ENCODE assay signal across 8 cellular contexts in the genomic region with DNA sequence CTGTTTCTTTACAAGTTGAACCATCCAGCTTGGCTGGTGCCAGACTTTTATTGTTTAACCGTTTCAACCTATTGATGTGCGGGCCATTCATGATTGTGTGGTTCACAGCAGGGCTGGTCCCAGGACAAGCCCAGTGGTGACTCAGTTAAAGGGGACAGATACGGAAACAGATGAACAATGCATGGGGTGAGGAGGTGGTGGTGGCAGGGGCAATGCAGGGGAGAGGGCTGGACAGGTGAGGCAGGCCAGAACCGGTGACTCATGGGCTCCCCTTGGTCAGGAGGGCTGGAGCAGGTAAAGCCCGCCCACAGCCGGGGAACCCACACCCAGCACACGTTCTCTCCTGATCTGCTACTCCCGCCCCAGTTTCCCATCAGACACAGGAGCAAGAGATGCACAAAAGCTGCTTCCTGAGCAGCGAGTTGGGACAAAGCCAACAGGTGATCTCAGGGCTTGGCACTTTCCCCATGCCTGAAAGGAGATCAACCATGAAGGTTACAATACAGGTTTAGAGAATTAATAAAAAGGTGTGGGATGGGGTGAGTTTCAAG.
A peak's percentile ranks its signal among the peaks of the same experiment; 100 is the strongest.
DNase-seq lines count a peak whose midpoint lies in the region; ATAC-seq and TF ChIP-seq lines count a peak whose summit lies in the region.

No MANE protein-coding gene starts in this region.

- no peaks in the 10 kb centered on the region for H3K36me3 ChIP-seq in mucosa of descending colon (ENCODE audit: low read depth)

- peaks cover 5% of the 10 kb centered on the region for H3K4me1 ChIP-seq in mucosa of descending colon (ENCODE audit: low read depth)

- H3K4me3 ChIP-seq in mucosa of descending colon = no peak overlapping the region

- intact Hi-C loops in mucosa of descending colon (cut with DNase I, micrococcal nuclease) = no loop called here
- intact Hi-C loops in left ventricle myocardium superior (cut with micrococcal nuclease) = no loop called here

- peak; percentile 93 for ATAC-seq in mucosa of descending colon
- ATAC-seq in left ventricle myocardium superior = no peak
- ATAC-seq in HG02642 (IDR thresholded peaks at IDR 0.05; ENCODE audit: poor library complexity, unreplicated experiment) = no peak

- no peak for TF ChIP-seq CTCF in mucosa of descending colon (IDR thresholded peaks at IDR 0.05)

- H3K9me3 ChIP-seq in mucosa of descending colon = no peaks in the 10 kb centered on the region

- peak; percentile 60 for DNase-seq in DMS153 treated with DMSO at 0.1 percent for 48 hours (lab: John Stamatoyannopoulos, UW; ENCODE audit: unreplicated experiment)
- peak; percentile 54 for DNase-seq in NCI-H2107 (lab: John Stamatoyannopoulos, UW)
- peak; percentile 33 for DNase-seq in cerebellum (ENCODE audit: low spot score)
- DNase-seq in mucosa of descending colon = peak; percentile 76 to 91 (median 81)
- no peak for DNase-seq in T1000 (lab: John Stamatoyannopoulos, UW)
- DNase-seq in left ventricle myocardium superior = no peak
- DNase-seq in germinal center (ENCODE audit: low spot score) = no peak

Comparison
In these comparisons a context has a peak if more than half of its experiments do, and no peak if none do; other contexts are left out.
1. DNase-seq: peak in DMS153 treated with DMSO at 0.1 percent for 48 hours (single experiment), NCI-H2107 (single experiment), cerebellum (single experiment) and mucosa of descending colon (3 of 3); none in T1000 (single experiment), left ventricle myocardium superior (single experiment) and germinal center (single experiment).